In the genomic region with DNA sequence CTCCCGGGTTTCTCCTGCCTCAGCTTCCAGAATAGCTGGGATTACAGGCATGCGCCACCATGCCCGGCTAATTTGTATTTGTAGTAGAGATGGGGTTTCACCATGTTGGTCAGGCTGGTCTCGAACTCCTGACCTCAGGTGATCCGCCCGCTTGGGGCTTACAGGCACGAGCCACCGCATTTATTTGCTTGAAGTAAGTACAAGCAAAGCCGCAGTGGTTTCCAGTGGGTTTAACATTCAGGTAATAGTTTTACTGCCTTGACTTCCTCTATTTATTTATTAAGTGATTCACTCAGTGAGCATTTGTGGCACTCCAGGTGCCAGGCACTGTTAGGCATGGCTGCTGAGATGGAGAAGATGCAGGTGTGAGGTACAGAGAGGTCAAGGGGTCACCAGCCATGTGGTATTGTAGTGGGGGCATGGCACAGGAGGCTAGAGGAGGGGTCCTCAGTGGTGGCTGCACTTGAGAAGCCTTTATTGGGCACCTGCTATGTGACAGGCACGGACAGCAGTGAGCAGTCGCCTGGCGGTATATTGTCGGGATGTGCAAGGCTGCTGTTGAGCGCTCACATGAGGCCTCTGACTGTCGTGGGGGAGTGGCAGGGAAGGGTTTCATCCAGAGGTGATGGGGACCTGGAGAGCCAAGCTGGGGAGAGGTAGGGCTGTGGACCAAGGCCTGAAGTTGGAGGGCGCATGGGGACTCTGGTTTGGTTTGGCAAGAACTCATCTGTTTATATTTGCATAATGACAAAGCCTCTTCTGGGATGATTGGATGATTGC, we compare ENCODE assay signal across 28 cellular contexts. TPM values are rescaled to one million over a fixed set of nuclear protein-coding genes. Genes with fewer than 3 reads are reported as not detected.
DNase-seq lines count a peak whose midpoint lies in the region; ATAC-seq and TF ChIP-seq lines count a peak whose summit lies in the region.
"Had no signal": no experiment of that assay in that cellular context is flagged by ENCODE, and none has a peak within 500 bp of the region (broad histone marks: within the 10 kb centered on the region; RNA-seq: fewer than 3 reads in every experiment).

No MANE protein-coding gene starts in this region.

- H2BK5ac ChIP-seq in neuronal stem cell (ENCODE audit: low read length) = no peak overlapping the region

- H2AFZ ChIP-seq in neuronal stem cell (ENCODE audit: low read length) = no peak overlapping the region
- H2AFZ ChIP-seq: GM23248 had no signal

- no peak overlapping the region for H2BK12ac ChIP-seq in neuronal stem cell (ENCODE audit: low read length)

- H3K27me3 Mint-ChIP-seq in natural killer cell (ENCODE audit: low read depth in 2 of 2) = peaks cover 2 to 11% of the 10 kb centered on the region in 2 donors
- H3K27me3 Mint-ChIP-seq in natural killer cell treated with Interleukin-12 subunit alpha and Interleukin-12 subunit beta and Interleukin-15 and Interleukin-18, amount 100 ng/mL, for 72 hours = peaks cover 0 to 3% of the 10 kb centered on the region in 2 donors
- H3K27me3 Mint-ChIP-seq in immature natural killer cell (ENCODE audit: low read depth in 3 of 3) = peaks cover 0 to 8% (median 3%) of the 10 kb centered on the region in 3 donors

- H3K4me1 ChIP-seq in neuronal stem cell (ENCODE audit: control insufficient read depth in 2 of 2, insufficient read depth in 1 of 2, low read depth in 1 of 2, low read length in 2 of 2) = peaks cover 0 to 10% of the 10 kb centered on the region in 2 donors
- H3K4me1 ChIP-seq: BE2C, SJSA1 had no signal

- no peak for DNase-seq in natural killer cell
- DNase-seq in natural killer cell treated with Interleukin-12 subunit alpha and Interleukin-12 subunit beta and Interleukin-15 and Interleukin-18, amount 100 ng/mL, for 72 hours (ENCODE audit: low spot score) = no peak
- DNase-seq in glomerular visceral epithelial cell (ENCODE audit: extremely low spot score) = peak; percentile 6
- no peak for DNase-seq in neuronal stem cell (ENCODE audit: low spot score)
- no peak for DNase-seq in immature natural killer cell
- no peak for DNase-seq in putamen (ENCODE audit: low spot score)
- DNase-seq: 8988T; ACHN; BE2C; CD8-positive, alpha-beta memory T cell; DMS153; H9; HFFc6; NCI-H1092 treated with DMSO at 0.1 percent for 48 hours; NCI-H1436; NCI-H187; NCI-H2081 treated with DMSO at 0.1 percent for 48 hours; NCI-H2171; NCI-H226; NCI-H510A; NCI-H69; Right ventricle myocardium superior had no signal

- H3K9me3 Mint-ChIP-seq in natural killer cell = no peaks in the 10 kb centered on the region
- no peaks in the 10 kb centered on the region for H3K9me3 Mint-ChIP-seq in natural killer cell treated with Interleukin-12 subunit alpha and Interleukin-12 subunit beta and Interleukin-15 and Interleukin-18, amount 100 ng/mL, for 72 hours
- H3K9me3 Mint-ChIP-seq in immature natural killer cell = peaks cover 0 to 3% (median 0%) of the 10 kb centered on the region in 6 donors
- H3K9me3 Mint-ChIP-seq: CD14-positive monocyte, H9, HFFc6 had no signal

- no peak overlapping the region for H3K4ac ChIP-seq in neuronal stem cell (ENCODE audit: low read length)

- H3K4me3 Mint-ChIP-seq in natural killer cell = peak overlapping the region; percentile 42
- no peak overlapping the region for H3K4me3 Mint-ChIP-seq in natural killer cell treated with Interleukin-12 subunit alpha and Interleukin-12 subunit beta and Interleukin-15 and Interleukin-18, amount 100 ng/mL, for 72 hours
- H3K4me3 Mint-ChIP-seq in immature natural killer cell = no peak overlapping the region
- H3K4me3 Mint-ChIP-seq: CD8-positive, alpha-beta memory T cell; H9; HFFc6 had no signal

- no peak overlapping the region for H4K91ac ChIP-seq in neuronal stem cell (ENCODE audit: low read depth, low read length, poor library complexity)

- no peak overlapping the region for H2AK5ac ChIP-seq in neuronal stem cell (ENCODE audit: low read depth, low read length)

- H4K8ac ChIP-seq in neuronal stem cell (ENCODE audit: low read depth, low read length) = no peak overlapping the region

- H3K4me3 ChIP-seq in neuronal stem cell (ENCODE audit: low read length in 2 of 2) = no peak overlapping the region
- H3K4me3 ChIP-seq: GM23248, SJSA1 had no signal

- peak overlapping the region; percentile 10 for H3K9ac ChIP-seq in neuronal stem cell (ENCODE audit: low read depth, low read length, poor library complexity)
- H3K9ac ChIP-seq: GM23248 had no signal

- intact Hi-C loops in natural killer cell (cut with micrococcal nuclease) = no loop called here

- no peak overlapping the region for H2BK120ac ChIP-seq in neuronal stem cell (ENCODE audit: low read depth, low read length)

- no peaks in the 10 kb centered on the region for H3K36me3 ChIP-seq in neuronal stem cell (replicated peaks in 1 of 2; ENCODE audit: control insufficient read depth in 2 of 2, insufficient read depth in 2 of 2, low read length in 2 of 2)
- H3K36me3 ChIP-seq: BE2C had no signal

- H3K27ac ChIP-seq in neuronal stem cell (replicated peaks; ENCODE audit: low read length) = no peak overlapping the region
- H3K27ac ChIP-seq: GM23248, SJSA1 had no signal

- H3K27ac Mint-ChIP-seq in natural killer cell (no peak overlapping the region), immature natural killer cell (no peak overlapping the region)
- H3K27ac Mint-ChIP-seq in natural killer cell treated with Interleukin-12 subunit alpha and Interleukin-12 subunit beta and Interleukin-15 and Interleukin-18, amount 100 ng/mL, for 72 hours = no peak overlapping the region
- H3K27ac Mint-ChIP-seq: CD14-positive monocyte; CD8-positive, alpha-beta memory T cell; HFFc6 had no signal

- no peak overlapping the region for H3K14ac ChIP-seq in neuronal stem cell (ENCODE audit: low read length)

- H3K4me1 Mint-ChIP-seq in natural killer cell = peaks cover 5% of the 10 kb centered on the region in 2 donors
- peaks cover 0 to 4% of the 10 kb centered on the region in 2 donors for H3K4me1 Mint-ChIP-seq in natural killer cell treated with Interleukin-12 subunit alpha and Interleukin-12 subunit beta and Interleukin-15 and Interleukin-18, amount 100 ng/mL, for 72 hours (ENCODE audit: low read depth in 2 of 2)
- H3K4me1 Mint-ChIP-seq in immature natural killer cell = peaks cover 3 to 7% of the 10 kb centered on the region in 2 donors

- peaks cover 3% of the 10 kb centered on the region for H3K79me1 ChIP-seq in neuronal stem cell (ENCODE audit: low read depth, low read length)

- no peak overlapping the region for H2BK15ac ChIP-seq in neuronal stem cell (ENCODE audit: low read length)

- ATAC-seq in natural killer cell (no peak), HG03139 (IDR thresholded peaks at IDR 0.05; ENCODE audit: unreplicated experiment) (no peak), HG02970 (IDR thresholded peaks at IDR 0.05; ENCODE audit: low FRiP score, unreplicated experiment) (no peak)
- ATAC-seq in natural killer cell treated with Interleukin-12 subunit alpha and Interleukin-12 subunit beta and Interleukin-15 and Interleukin-18, amount 100 ng/mL, for 72 hours = no peak

- H3K4me2 ChIP-seq in neuronal stem cell (ENCODE audit: insufficient read depth, low read length, poor library complexity, severe bottlenecking) = no peak overlapping the region

- H3K23ac ChIP-seq in neuronal stem cell (ENCODE audit: low read depth, low read length, poor library complexity) = no peak overlapping the region

- WGBS in neuronal stem cell (ENCODE audit: extremely low coverage in 2 of 2, insufficient read length in 2 of 2, insufficient replicate concordance in 1 of 2), 2 donors = no CpG with 5 or more reads among the region's 16 CpGs

- no peaks in the 10 kb centered on the region for H3K9me3 ChIP-seq in neuronal stem cell (replicated peaks in 1 of 2; ENCODE audit: control insufficient read depth in 2 of 2, insufficient read depth in 1 of 2, low read depth in 1 of 2, low read length in 2 of 2)
- H3K9me3 ChIP-seq: BE2C, SJSA1 had no signal

- no peak for TF ChIP-seq CTCF in natural killer cell (IDR thresholded peaks at IDR 0.05)

- H3K36me3 Mint-ChIP-seq in natural killer cell = no peaks in the 10 kb centered on the region
- no peaks in the 10 kb centered on the region for H3K36me3 Mint-ChIP-seq in natural killer cell treated with Interleukin-12 subunit alpha and Interleukin-12 subunit beta and Interleukin-15 and Interleukin-18, amount 100 ng/mL, for 72 hours
- H3K36me3 Mint-ChIP-seq in immature natural killer cell = no peaks in the 10 kb centered on the region
- H3K36me3 Mint-ChIP-seq: CD14-positive monocyte; CD8-positive, alpha-beta memory T cell had no signal

- H3K27me3 ChIP-seq in neuronal stem cell (ENCODE audit: control insufficient read depth in 3 of 3, insufficient read depth in 3 of 3, low read depth in 1 of 3, low read length in 3 of 3) = peaks cover 0 to 1% (median 0%) of the 10 kb centered on the region in 3 experiments
- H3K27me3 ChIP-seq: BE2C, SJSA1 had no signal

- peak overlapping the region; percentile 14 for H3K18ac ChIP-seq in neuronal stem cell (ENCODE audit: low read length)

RNA-seq across cellular contexts. Expression of gene DOCK1, which starts 54.9 kb away (rescaled TPM):
- total RNA-seq in natural killer cell = under 1 TPM; 0.07 to 0.12 (median 0.08) TPM
- 1 to 10 TPM in 1 of 2 donors, under 1 TPM in 1; 0.28 to 1.3 TPM for total RNA-seq in natural killer cell treated with Interleukin-12 subunit alpha and Interleukin-12 subunit beta and Interleukin-15 and Interleukin-18, amount 100 ng/mL, for 72 hours
- polyA plus RNA-seq in neuronal stem cell (2013, experiment 1 of 2) = 21.3 TPM
- polyA plus RNA-seq in neuronal stem cell (2013, experiment 2 of 2) = 21.3 TPM
- polyA plus RNA-seq in immature natural killer cell = under 1 TPM in 1 of 3 donors, not detected in 2; 0.37 TPM
- total RNA-seq: OCI-LY7 had no signal
- polyA plus RNA-seq: CD8-positive, alpha-beta memory T cell had no signal
